25 cellular contexts compared by ENCODE assay signal in genomic region chr11:131351848-131352247, GRCh38. TPM values are rescaled to one million over a fixed set of nuclear protein-coding genes. Genes with fewer than 3 reads are reported as not detected.
DNase-seq lines count a peak whose midpoint lies in the region; FAIRE-seq and TF ChIP-seq lines count a peak whose summit lies in the region.
"Had no signal": no experiment of that assay in that cellular context is flagged by ENCODE, and none has a peak within 500 bp of the region (broad histone marks: within the 10 kb centered on the region; RNA-seq: fewer than 3 reads in every experiment).

No MANE protein-coding gene starts in this region.

- no peak overlapping the region for H3K14ac ChIP-seq in H1 (ENCODE audit: insufficient read length)

- FAIRE-seq in H1 (lab: Jason Lieb, UNC), result no peak
- FAIRE-seq: A204.1, G401.6, GM12891, GM19239 had no signal

- H4K5ac ChIP-seq in H1 (ENCODE audit: insufficient read length, low read depth, low read length), result no peak overlapping the region

- no peak overlapping the region for H2BK12ac ChIP-seq in H1 (ENCODE audit: low read depth, low read length)

- no peak overlapping the region for H3K4me3 ChIP-seq in H7 (ENCODE audit: insufficient read depth, low read depth, low read length)
- no peak overlapping the region for H3K4me3 ChIP-seq in H1 (ENCODE audit: extremely low read depth in 1 of 4, insufficient read depth in 2 of 4, low read depth in 3 of 4, low read length in 4 of 4)
- H3K4me3 ChIP-seq in iPS-20b (ENCODE audit: low read length), result no peak overlapping the region
- H3K4me3 ChIP-seq: BLaER1 had no signal

- no peak for TF ChIP-seq POLR2A in H1 (IDR thresholded peaks at IDR 0.05; ENCODE audit: control extremely low read depth in 1 of 2, low read depth in 2 of 2, low read length in 2 of 2)

- no peak overlapping the region for H2BK5ac ChIP-seq in H1 (ENCODE audit: low read depth, low read length)

- H3K18ac ChIP-seq in H1 (ENCODE audit: extremely low read depth, low read length), result no peak overlapping the region

- H4K20me1 ChIP-seq in H1 (replicated peaks in 1 of 2; ENCODE audit: control insufficient read depth in 1 of 2, insufficient read depth in 2 of 2, low read length in 2 of 2), result no peaks in the 10 kb centered on the region
- H4K20me1 ChIP-seq: BLaER1 had no signal

- POLR2A ChIA-PET in H1 (lab: Charles Lee; ENCODE audit: partially characterized antibody), result interaction anchor here (2.5 kb wide), 1 partner anchor 98 kb away, joined by 10 read pairs; no protein-coding TSS in a partner anchor

- no peak overlapping the region for H2AK5ac ChIP-seq in H1 (ENCODE audit: low read depth, low read length)

- no peak overlapping the region for H3K56ac ChIP-seq in H1 (replicated peaks; ENCODE audit: insufficient read length, low read depth, low read length)

- no peaks in the 10 kb centered on the region for H3K23me2 ChIP-seq in H1 (ENCODE audit: low read depth, low read length)

- no peaks in the 10 kb centered on the region; the same call in 1 of the 2 replicates for H3K79me1 ChIP-seq in H1 (ENCODE audit: low read depth, low read length)

- H4K8ac ChIP-seq in H1 (ENCODE audit: extremely low read depth, insufficient read depth, low read length), result no peak overlapping the region

- H3K23ac ChIP-seq in H1 (ENCODE audit: insufficient read length), result no peak overlapping the region

- CTCF ChIA-PET in H1 (lab: Charles Lee; ENCODE audit: partially characterized antibody), result interaction anchor here (0.6 to 2.6 kb wide), 8 partner anchors 11 to 937 kb away, joined by 3 to 14 read pairs (median 4); no protein-coding TSS in a partner anchor

- no peak for TF ChIP-seq CTCF in H1 (IDR thresholded peaks at IDR 0.05; ENCODE audit: control extremely low read depth in 1 of 3, insufficient read depth in 1 of 3, low read depth in 1 of 3, low read length in 3 of 3)

- no peak overlapping the region for H3K9ac ChIP-seq in H1 (replicated peaks in 1 of 4; ENCODE audit: extremely low read depth in 1 of 4, low read depth in 3 of 4, low read length in 3 of 4)
- H3K9ac ChIP-seq in iPS-20b (ENCODE audit: low read depth, low read length), result peak overlapping the region; percentile 7; the same call in 1 of the 2 replicates
- H3K9ac ChIP-seq: BLaER1 had no signal

- no peak overlapping the region for H3K27ac ChIP-seq in H1 (ENCODE audit: low read depth, low read length)
- H3K27ac ChIP-seq in iPS-20b (ENCODE audit: low read length), result no peak overlapping the region
- H3K27ac ChIP-seq: BLaER1 had no signal

- TF ChIP-seq RAD21 in H1 (IDR thresholded peaks at IDR 0.05 in 1 of 2, conservative IDR thresholded peaks at IDR 0.05 in 1 of 2; ENCODE audit: low read depth in 2 of 2, low read length in 2 of 2), result no peak

- H2BK120ac ChIP-seq in H1 (replicated peaks; ENCODE audit: low read depth, low read length), result no peak overlapping the region

- no peak overlapping the region for H2BK15ac ChIP-seq in H1 (ENCODE audit: low read length)

- no peak overlapping the region for H4K91ac ChIP-seq in H1 (replicated peaks; ENCODE audit: insufficient read length, low read length)

- no peak for TF ChIP-seq EP300 in H1 (IDR thresholded peaks at IDR 0.05; ENCODE audit: borderline replicate concordance in 1 of 2, low read depth in 2 of 2, low read length in 2 of 2)

- no peaks in the 10 kb centered on the region for H3K79me2 ChIP-seq in H1 (ENCODE audit: control insufficient read depth in 1 of 2, insufficient read depth in 2 of 2, low read length in 2 of 2)

- WGBS in H1 (ENCODE audit: extremely low coverage in 1 of 2, insufficient coverage in 1 of 2, insufficient read length in 1 of 2, insufficient replicate concordance in 2 of 2, low coverage in 1 of 2, low lambda C conversion rate in 2 of 2, missing lambda C conversion rate in 1 of 2), 2 experiments, result 9% methylated on average over 1 of the region's 1 CpG; no CpG with 5 or more reads in 1 of the 2 experiments

- no peak overlapping the region for H3K4ac ChIP-seq in H1 (replicated peaks; ENCODE audit: insufficient read length, low read depth, low read length)

- H3K27me3 ChIP-seq in H7 (ENCODE audit: control insufficient read depth, insufficient read depth, low read length) (no peaks in the 10 kb centered on the region), H1 (replicated peaks in 1 of 4; ENCODE audit: control insufficient read depth in 3 of 4, extremely low read depth in 1 of 4, insufficient read depth in 3 of 4, low read length in 3 of 4) (no peaks in the 10 kb centered on the region), iPS-20b (ENCODE audit: insufficient read depth, low read length) (no peaks in the 10 kb centered on the region)
- H3K27me3 ChIP-seq: BE2C, BLaER1 had no signal

- no peak overlapping the region for H2AFZ ChIP-seq in H1 (ENCODE audit: low read length)

- peaks cover 0 to 16% (median 6%) of the 10 kb centered on the region in 4 experiments; a peak in 4 of 7 replicates for H3K4me1 ChIP-seq in H1 (replicated peaks in 1 of 4; ENCODE audit: control insufficient read depth in 3 of 4, insufficient read depth in 4 of 4, low read length in 3 of 4)
- peaks cover 13% of the 10 kb centered on the region; the same call in 1 of the 2 replicates for H3K4me1 ChIP-seq in iPS-20b (ENCODE audit: insufficient read depth, low read length)
- H3K4me1 ChIP-seq: BE2C, BLaER1 had no signal

- H3K36me3 ChIP-seq in H7 (replicated peaks; ENCODE audit: control insufficient read depth, insufficient read depth, low read length), result no peaks in the 10 kb centered on the region
- H3K36me3 ChIP-seq in H1 (ENCODE audit: control insufficient read depth in 2 of 4, insufficient read depth in 4 of 4, low read length in 3 of 4), result no peaks in the 10 kb centered on the region; a peak in 1 of 8 replicates
- H3K36me3 ChIP-seq in iPS-20b (ENCODE audit: insufficient read depth, low read depth, low read length), result no peaks in the 10 kb centered on the region
- H3K36me3 ChIP-seq: BE2C, BLaER1 had no signal

- DNase-seq in H7 (peak; percentile 37), H1 (ENCODE audit: low read depth in 1 of 2, low spot score in 2 of 2) (no peak), middle frontal gyrus (ENCODE audit: extremely low spot score, low spot score) (no peak), T1000 (lab: John Stamatoyannopoulos, UW) (no peak)
- no peak for DNase-seq in activated CD4-positive, CD25-positive, alpha-beta regulatory T cell treated with anti-CD3 and anti-CD28 coated beads, Interleukin-2, amount 50 U/mL, for 72 hours
- DNase-seq: 8988T; ACHN; BE2C; C1 segment of cervical spinal cord; CD4-positive, alpha-beta memory T cell; CD4-positive, CD25-positive, alpha-beta regulatory T cell; CD8-positive, alpha-beta memory T cell; COR-L47; DMS 273 treated with DMSO at 0.1 percent for 48 hours; DMS153; DMS53; DMS79; GF-D8 had no signal

- H2BK20ac ChIP-seq in H1 (ENCODE audit: low read length), result no peak overlapping the region

- no peaks in the 10 kb centered on the region for H3K9me3 ChIP-seq in H1 (ENCODE audit: insufficient read depth in 2 of 2, low read depth in 1 of 2, low read length in 1 of 2)
- H3K9me3 ChIP-seq in iPS-20b (ENCODE audit: insufficient read depth, low read depth, low read length), result no peaks in the 10 kb centered on the region
- H3K9me3 ChIP-seq: BE2C, BLaER1 had no signal

- H3K4me2 ChIP-seq in H1 (ENCODE audit: insufficient read depth in 1 of 2, low read depth in 2 of 2, low read length in 2 of 2), result no peak overlapping the region
- H3K4me2 ChIP-seq: BLaER1 had no signal

TF ChIP-seq in H1, 55 proteins besides CTCF, POLR2A, EP300 and RAD21:
- TF ChIP-seq YY1 (IDR thresholded peaks at IDR 0.05; ENCODE audit: low read depth, low read length) (0 out of 2 replicates have a peak, but pooled peaks have one; percentile 18), SAP30 (IDR thresholded peaks at IDR 0.05; ENCODE audit: insufficient read depth, insufficient replicate concordance, low read length) (no peak)

RNA-seq across cellular contexts. Expression of gene NTM, which starts 18.6 kb away (rescaled TPM):
- 2.7 and 4.7 TPM in 2 replicates for total RNA-seq in H7 (2014; rRNA removed; shearing (Covaris generic))
- 20.0 and 23.4 TPM in 2 replicates for total RNA-seq in H1 (2021; fragmentation: NEBNext Ultra II Directional; extraction: Animal tissue kit (Norgen Biotek cat#: 25700))
- 12.9 and 13.4 TPM in 2 replicates for polyA plus RNA-seq in H1 (2011; rRNA removed)
- polyA plus RNA-seq in H1 (2011; cell fraction: cytosol; rRNA removed), result 9.5 TPM
- 41.7 TPM for polyA plus RNA-seq in H1 (2011; cell fraction: nucleus; rRNA removed)
- polyA plus RNA-seq in H1 (2012, experiment 1 of 2), result 14.7 to 18.6 TPM (median 17.7 TPM) in 4 replicates
- polyA plus RNA-seq in H1 (2012, experiment 2 of 2), result 6.2 TPM
- 26.4 TPM for polyA plus RNA-seq in H1 (2013, experiment 1 of 2)
- polyA plus RNA-seq in H1 (2013, experiment 2 of 2), result 25.3 TPM
- polyA minus RNA-seq in H1 (2011; rRNA and poly(A)+ RNA removed), result 22.8 and 36.1 TPM in 2 replicates
- polyA minus RNA-seq in H1 (2011; cell fraction: cytosol; rRNA and poly(A)+ RNA removed), result 13.4 TPM
- 64.2 TPM for polyA minus RNA-seq in H1 (2011; cell fraction: nucleus; rRNA and poly(A)+ RNA removed)
- total RNA-seq: CD4-positive, alpha-beta memory T cell; CD4-positive, CD25-positive, alpha-beta regulatory T cell; CD8-positive, alpha-beta memory T cell had no signal
- polyA plus RNA-seq: CD14-positive monocyte; CD4-positive, alpha-beta memory T cell; CD8-positive, alpha-beta memory T cell had no signal
